ENCODE assay signal across 8 cellular contexts in genomic region chr22:27744078-27744477, GRCh38. TPM values are rescaled to one million over a fixed set of nuclear protein-coding genes. Genes with fewer than 3 reads are reported as not detected.
DNase-seq lines count a peak whose midpoint lies in the region; ATAC-seq and TF ChIP-seq lines count a peak whose summit lies in the region.
"Not testable (repeated sequence)": the region's sequence is repeated elsewhere in the genome, so short reads cannot be mapped to it uniquely, and the experiment has no call there.

No MANE protein-coding gene starts in this region.

- H3K27me3 ChIP-seq in HUES48 (ENCODE audit: control insufficient read depth, insufficient read depth, low read length); tibial artery: not testable (repeated sequence)
- H3K27me3 ChIP-seq in iPS-20b (ENCODE audit: insufficient read depth, low read length) (peaks cover 15% of the 10 kb centered on the region; the same call in 1 of the 2 replicates), neural progenitor cell (peaks cover 38% of the 10 kb centered on the region)

- intact Hi-C loops in cardiac septum (cut with DNase I); tibial artery (cut with DNase I; ENCODE audit: low total_unique reads): not testable (repeated sequence)

- DNase-seq in WTC11 (ENCODE audit: low spot score): peak; percentile 55
- peak; percentile 41 for DNase-seq in cardiac septum (ENCODE audit: low spot score)
- DNase-seq in neural progenitor cell (ENCODE audit: low spot score): not testable (repeated sequence)
- peak; percentile 0 to 58 for DNase-seq in tibial artery

- POLR2A ChIA-PET in WTC11 (lab: Charles Lee): interaction anchor here (0.7 kb wide), 1 partner anchor 147 kb away, joined by 3 read pairs; no protein-coding TSS in a partner anchor

- CTCF ChIA-PET in WTC11 (lab: Charles Lee): not testable (repeated sequence)

- peaks cover 22% of the 10 kb centered on the region for H3F3A ChIP-seq in neural progenitor cell (ENCODE audit: low read depth)

- not testable (repeated sequence) for H3K79me2 ChIP-seq in neural progenitor cell (ENCODE audit: low read depth)

- H3K4me1 ChIP-seq in ES-I3 (ENCODE audit: insufficient read depth, low read length) (peaks cover 23% of the 10 kb centered on the region), HUES48 (ENCODE audit: control insufficient read depth, insufficient read depth, low read length) (peaks cover 38% of the 10 kb centered on the region), iPS-20b (ENCODE audit: insufficient read depth, low read length) (peaks cover 23% of the 10 kb centered on the region), neural progenitor cell (peaks cover 20% of the 10 kb centered on the region), tibial artery (peaks cover 0 to 24% (median 17%) of the 10 kb centered on the region in 4 donors)

- peaks cover 28% of the 10 kb centered on the region for H3K36me3 Mint-ChIP-seq in WTC11
- H3K36me3 Mint-ChIP-seq in neural progenitor cell: not testable (repeated sequence)

- H3K27ac Mint-ChIP-seq in WTC11: peak overlapping the region; percentile 92
- H3K27ac Mint-ChIP-seq in neural progenitor cell: not testable (repeated sequence)

- not testable (repeated sequence) for H3K27ac ChIP-seq in HUES48 (ENCODE audit: low read depth, low read length); iPS-20b (ENCODE audit: low read length); neural progenitor cell; tibial artery

- not testable (repeated sequence) for TF ChIP-seq CTCF in WTC11 (IDR thresholded peaks at IDR 0.05); neural progenitor cell (IDR thresholded peaks at IDR 0.05); tibial artery (IDR thresholded peaks at IDR 0.05)

- H3K4me2 ChIP-seq in neural progenitor cell: peak overlapping the region; percentile 65

- peak overlapping the region; percentile 89 for H3K4me3 Mint-ChIP-seq in WTC11
- not testable (repeated sequence) for H3K4me3 Mint-ChIP-seq in neural progenitor cell

- not testable (repeated sequence) for ATAC-seq in WTC11

- H3K9ac ChIP-seq in ES-I3 (ENCODE audit: low read depth, low read length) (peak overlapping the region; percentile 49; the same call in 1 of the 2 replicates), iPS-20b (ENCODE audit: low read depth, low read length) (peak overlapping the region; percentile 63; the same call in 1 of the 2 replicates)
- H3K9ac ChIP-seq in HUES48 (ENCODE audit: low read depth, low read length); neural progenitor cell: not testable (repeated sequence)

- peaks cover 68% of the 10 kb centered on the region for H3K4me1 Mint-ChIP-seq in WTC11
- peaks cover 27% of the 10 kb centered on the region for H3K4me1 Mint-ChIP-seq in neural progenitor cell

- H3K9me3 Mint-ChIP-seq in WTC11: peaks cover 17% of the 10 kb centered on the region
- H3K9me3 Mint-ChIP-seq in neural progenitor cell: not testable (repeated sequence)

- peak overlapping the region; percentile 52 for H3K4me3 ChIP-seq in HUES48 (ENCODE audit: low read depth, low read length)
- H3K4me3 ChIP-seq in iPS-11a (ENCODE audit: low read depth, low read length): peak overlapping the region; percentile 28
- H3K4me3 ChIP-seq in iPS-20b (ENCODE audit: low read length): peak overlapping the region; percentile 65
- H3K4me3 ChIP-seq in neural progenitor cell, tibial artery: not testable (repeated sequence)

- not testable (repeated sequence) for H3K27me3 Mint-ChIP-seq in WTC11 (ENCODE audit: low read depth)
- peaks cover 15% of the 10 kb centered on the region for H3K27me3 Mint-ChIP-seq in neural progenitor cell (ENCODE audit: insufficient read depth, low read depth)

- H3K9me3 ChIP-seq in ES-I3 (ENCODE audit: control insufficient read depth, insufficient read depth, low read length): peaks cover 11% of the 10 kb centered on the region
- not testable (repeated sequence) for H3K9me3 ChIP-seq in HUES48 (ENCODE audit: control insufficient read depth, insufficient read depth, low read length); iPS-20b (ENCODE audit: insufficient read depth, low read depth, low read length); neural progenitor cell (ENCODE audit: low read depth); tibial artery

- not testable (repeated sequence) for H2AFZ ChIP-seq in neural progenitor cell (replicated peaks)

- H3K36me3 ChIP-seq in ES-I3 (ENCODE audit: insufficient read depth, low read length) (peaks cover 14% of the 10 kb centered on the region; the same call in 1 of the 2 replicates), HUES48 (ENCODE audit: control insufficient read depth, insufficient read depth, low read length) (peaks cover 12% of the 10 kb centered on the region), iPS-20b (ENCODE audit: insufficient read depth, low read depth, low read length) (peaks cover 22% of the 10 kb centered on the region)
- H3K36me3 ChIP-seq in neural progenitor cell, tibial artery: not testable (repeated sequence)

- H4K20me1 ChIP-seq in neural progenitor cell (ENCODE audit: low read depth): not testable (repeated sequence)

RNA-seq across cellular contexts. Expression of gene MN1, which starts 57.5 kb away (rescaled TPM):
- total RNA-seq in WTC11 (2021) (16.3 to 21.3 TPM (median 16.7 TPM) in 3 replicates), cardiac septum (6.4 TPM), neural progenitor cell (ENCODE audit: low replicate concordance) (13.3 and 27.2 TPM in 2 replicates)
